ENCODE assay signal across 9 cellular contexts in genomic region chr9:37300620-37301368, GRCh38.
DNase-seq lines count a peak whose midpoint lies in the region; ATAC-seq, FAIRE-seq and TF ChIP-seq lines count a peak whose summit lies in the region.
"Had no signal": no experiment of that assay in that cellular context is flagged by ENCODE, and none has a peak within 500 bp of the region (broad histone marks: within the 10 kb centered on the region; RNA-seq: fewer than 3 reads in every experiment).

No MANE protein-coding gene starts in this region.

- H3K18ac ChIP-seq in neuronal stem cell (ENCODE audit: low read length) = no peak overlapping the region

- no peak for TF ChIP-seq CTCF in bronchial epithelial cell (IDR thresholded peaks at IDR 0.05; ENCODE audit: insufficient read depth, low read length, severe bottlenecking)

- H3K9me3 ChIP-seq in KOPT-K1 (ENCODE audit: insufficient read depth, low read length, poor library complexity, severe bottlenecking) = no peaks in the 10 kb centered on the region
- no peaks in the 10 kb centered on the region for H3K9me3 ChIP-seq in neuronal stem cell (replicated peaks in 1 of 2; ENCODE audit: control insufficient read depth in 2 of 2, insufficient read depth in 1 of 2, low read depth in 1 of 2, low read length in 2 of 2)
- H3K9me3 ChIP-seq: SJSA1 had no signal

- H3K4me3 ChIP-seq in bronchial epithelial cell (ENCODE audit: low read depth, low read length) (no peak overlapping the region), neuronal stem cell (ENCODE audit: low read length in 2 of 2) (no peak overlapping the region)
- H3K4me3 ChIP-seq: SJSA1 had no signal

- H3K9ac ChIP-seq in neuronal stem cell (ENCODE audit: low read depth, low read length, poor library complexity) = no peak overlapping the region

- H3K14ac ChIP-seq in neuronal stem cell (ENCODE audit: low read length) = no peak overlapping the region

- H2BK12ac ChIP-seq in neuronal stem cell (ENCODE audit: low read length) = no peak overlapping the region

- H3K9me3 Mint-ChIP-seq in activated CD8-positive, alpha-beta memory T cell treated with anti-CD3 and anti-CD28 coated beads, Interleukin-2, amount 10 ng/mL, durations not matched to agents 7 days and 5 days (ENCODE audit: low read depth) = no peaks in the 10 kb centered on the region
- peaks cover 3% of the 10 kb centered on the region for H3K9me3 Mint-ChIP-seq in stimulated activated memory B cell treated with anti-CD40 and anti-IgM and Interleukin-4, amounts not matched to agents 10 μg/mL and 1 μg/mL and 100 μg/mL, for 72 hours

- DNase-seq in activated CD8-positive, alpha-beta memory T cell treated with anti-CD3 and anti-CD28 coated beads, Interleukin-2, amount 10 ng/mL, durations not matched to agents 7 days and 5 days = no peak
- DNase-seq in activated CD8-positive, alpha-beta memory T cell treated with anti-CD3 and anti-CD28 coated beads for 24 hours = no peak
- DNase-seq in bronchial epithelial cell (ENCODE audit: low read depth) = peak; percentile 41
- no peak for DNase-seq in neuronal stem cell (ENCODE audit: low spot score)
- DNase-seq in dedifferentiated amniotic fluid mesenchymal stem cell (ENCODE audit: extremely low spot score) = no peak
- DNase-seq in activated CD4-positive, alpha-beta T cell treated with anti-CD3 and anti-CD28 coated beads for 1 hour = no peak

- H4K91ac ChIP-seq in neuronal stem cell (ENCODE audit: low read depth, low read length, poor library complexity) = no peak overlapping the region

- H3K79me1 ChIP-seq in neuronal stem cell (ENCODE audit: low read depth, low read length) = peaks cover 3% of the 10 kb centered on the region

- H4K8ac ChIP-seq in neuronal stem cell (ENCODE audit: low read depth, low read length) = no peak overlapping the region

- no peak overlapping the region for H3K23ac ChIP-seq in neuronal stem cell (ENCODE audit: low read depth, low read length, poor library complexity)

- peaks cover 56% of the 10 kb centered on the region for H3K4me1 Mint-ChIP-seq in activated CD8-positive, alpha-beta memory T cell treated with anti-CD3 and anti-CD28 coated beads, Interleukin-2, amount 10 ng/mL, durations not matched to agents 7 days and 5 days
- H3K4me1 Mint-ChIP-seq in stimulated activated memory B cell treated with anti-CD40 and anti-IgM and Interleukin-4, amounts not matched to agents 10 μg/mL and 1 μg/mL and 100 μg/mL, for 72 hours = peaks cover 91% of the 10 kb centered on the region

- H3K4me1 ChIP-seq in neuronal stem cell (ENCODE audit: control insufficient read depth in 2 of 2, insufficient read depth in 1 of 2, low read depth in 1 of 2, low read length in 2 of 2) = peaks cover 0 to 11% of the 10 kb centered on the region in 2 donors

- no peak overlapping the region for H2AFZ ChIP-seq in neuronal stem cell (ENCODE audit: low read length)

- WGBS in neuronal stem cell (ENCODE audit: extremely low coverage in 2 of 2, insufficient read length in 2 of 2, insufficient replicate concordance in 1 of 2), 2 donors = no CpG with 5 or more reads among the region's 1 CpG

- no peak for FAIRE-seq in bronchial epithelial cell (lab: Jason Lieb, UNC)

- H3K27me3 ChIP-seq in bronchial epithelial cell (ENCODE audit: control insufficient read depth, insufficient read depth, low read length) (no peaks in the 10 kb centered on the region), neuronal stem cell (ENCODE audit: control insufficient read depth in 3 of 3, insufficient read depth in 3 of 3, low read depth in 1 of 3, low read length in 3 of 3) (no peaks in the 10 kb centered on the region)
- H3K27me3 ChIP-seq: SJSA1 had no signal

- peak overlapping the region; percentile 63 for H3K27ac ChIP-seq in KOPT-K1 (ENCODE audit: low read depth, low read length, poor library complexity, severe bottlenecking)
- no peak overlapping the region for H3K27ac ChIP-seq in neuronal stem cell (replicated peaks; ENCODE audit: low read length)
- H3K27ac ChIP-seq: SJSA1 had no signal

- CTCF ChIA-PET in activated CD8-positive, alpha-beta memory T cell treated with anti-CD3 and anti-CD28 coated beads, Interleukin-2, amount 10 ng/mL, durations not matched to agents 7 days and 5 days (lab: Charles Lee) = interaction anchor here (0.7 to 2.5 kb wide), 6 partner anchors 8 to 225 kb away, joined by 3 to 6 read pairs (median 3); partner anchors contain the start of gene ZCCHC7

- no peak overlapping the region for H2BK5ac ChIP-seq in neuronal stem cell (ENCODE audit: low read length)

- H3K27me3 Mint-ChIP-seq in activated CD8-positive, alpha-beta memory T cell treated with anti-CD3 and anti-CD28 coated beads, Interleukin-2, amount 10 ng/mL, durations not matched to agents 7 days and 5 days = no peaks in the 10 kb centered on the region
- no peaks in the 10 kb centered on the region for H3K27me3 Mint-ChIP-seq in stimulated activated memory B cell treated with anti-CD40 and anti-IgM and Interleukin-4, amounts not matched to agents 10 μg/mL and 1 μg/mL and 100 μg/mL, for 72 hours

- H3K36me3 ChIP-seq in KOPT-K1 (ENCODE audit: insufficient read depth, low read length) = peaks cover 5% of the 10 kb centered on the region; the same call in 1 of the 2 replicates
- no peaks in the 10 kb centered on the region for H3K36me3 ChIP-seq in bronchial epithelial cell (ENCODE audit: control insufficient read depth, insufficient read depth, low read length)
- H3K36me3 ChIP-seq in neuronal stem cell (replicated peaks in 1 of 2; ENCODE audit: control insufficient read depth in 2 of 2, insufficient read depth in 2 of 2, low read length in 2 of 2) = peaks cover 0 to 24% of the 10 kb centered on the region in 2 donors
- H3K36me3 ChIP-seq: SJSA1 had no signal

- H2BK15ac ChIP-seq in neuronal stem cell (ENCODE audit: low read length) = no peak overlapping the region

- H3K27ac Mint-ChIP-seq in activated CD8-positive, alpha-beta memory T cell treated with anti-CD3 and anti-CD28 coated beads, Interleukin-2, amount 10 ng/mL, durations not matched to agents 7 days and 5 days = peak overlapping the region; percentile 86
- H3K27ac Mint-ChIP-seq in stimulated activated memory B cell treated with anti-CD40 and anti-IgM and Interleukin-4, amounts not matched to agents 10 μg/mL and 1 μg/mL and 100 μg/mL, for 72 hours = peak overlapping the region; percentile 66

- H3K4ac ChIP-seq in neuronal stem cell (ENCODE audit: low read length) = no peak overlapping the region

- H2AK5ac ChIP-seq in neuronal stem cell (ENCODE audit: low read depth, low read length) = no peak overlapping the region

- no peak overlapping the region for H3K4me2 ChIP-seq in neuronal stem cell (ENCODE audit: insufficient read depth, low read length, poor library complexity, severe bottlenecking)

- H3K4me3 Mint-ChIP-seq in activated CD8-positive, alpha-beta memory T cell treated with anti-CD3 and anti-CD28 coated beads, Interleukin-2, amount 10 ng/mL, durations not matched to agents 7 days and 5 days = no peak overlapping the region
- H3K4me3 Mint-ChIP-seq in stimulated activated memory B cell treated with anti-CD40 and anti-IgM and Interleukin-4, amounts not matched to agents 10 μg/mL and 1 μg/mL and 100 μg/mL, for 72 hours = peak overlapping the region; percentile 25

- H2BK120ac ChIP-seq in neuronal stem cell (ENCODE audit: low read depth, low read length) = no peak overlapping the region

- no peak for ATAC-seq in activated CD8-positive, alpha-beta memory T cell treated with anti-CD3 and anti-CD28 coated beads, Interleukin-2, amount 10 ng/mL, durations not matched to agents 7 days and 5 days
- no peak for ATAC-seq in stimulated activated memory B cell treated with anti-CD40 and anti-IgM and Interleukin-4, amounts not matched to agents 10 μg/mL and 1 μg/mL and 100 μg/mL, for 72 hours

- H3K36me3 Mint-ChIP-seq in activated CD8-positive, alpha-beta memory T cell treated with anti-CD3 and anti-CD28 coated beads, Interleukin-2, amount 10 ng/mL, durations not matched to agents 7 days and 5 days = peaks cover 22% of the 10 kb centered on the region
- peaks cover 50% of the 10 kb centered on the region for H3K36me3 Mint-ChIP-seq in stimulated activated memory B cell treated with anti-CD40 and anti-IgM and Interleukin-4, amounts not matched to agents 10 μg/mL and 1 μg/mL and 100 μg/mL, for 72 hours
